Comparison of ENCODE assay signal across 23 cellular contexts in the genomic region with DNA sequence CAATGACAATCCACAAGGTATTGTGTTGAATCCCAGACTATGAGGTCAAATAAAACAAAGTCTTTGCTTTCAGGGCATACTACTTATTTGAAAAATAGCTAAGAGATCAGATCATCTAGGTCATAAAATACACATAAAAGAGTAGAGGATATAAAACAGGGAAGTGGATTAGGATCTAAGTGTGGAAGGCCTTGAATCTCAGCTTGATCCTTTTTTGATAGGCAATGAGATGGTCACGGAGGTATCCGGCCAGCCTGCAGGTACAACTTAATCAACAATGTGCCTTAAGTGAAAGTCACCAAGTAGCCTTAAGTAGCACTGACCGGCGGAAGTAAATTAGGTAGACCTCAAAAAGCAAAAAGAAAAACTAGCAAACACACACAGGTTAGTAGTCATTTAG.
"Had no signal": no experiment of that assay in that cellular context is flagged by ENCODE, and none has a peak within 500 bp of the region (broad histone marks: within the 10 kb centered on the region; RNA-seq: fewer than 3 reads in every experiment).

No MANE protein-coding gene starts in this region.

- H3K4me1 ChIP-seq: adrenal gland, ascending aorta, breast epithelium, heart left ventricle, right lobe of liver, stomach, suprapubic skin, tibial nerve, vagina had no signal

- H3K27ac ChIP-seq: adrenal gland, ascending aorta, breast epithelium, heart left ventricle, right lobe of liver, stomach, suprapubic skin, tibial nerve, vagina had no signal

- H3K4me3 ChIP-seq: adrenal gland, ascending aorta, breast epithelium, heart left ventricle, right lobe of liver, stomach, suprapubic skin, tibial nerve, vagina had no signal

- FAIRE-seq: colon, small intestine had no signal

- DNase-seq: activated B cell treated with CpG ODN at 0.5 μM for 24 hours; activated CD4-positive, alpha-beta T cell treated with anti-CD3 and anti-CD28 coated beads for 4 hours; activated CD4-positive, alpha-beta T cell treated with anti-CD3 and anti-CD28 coated beads, Interleukin-2, amount 50 U/mL, for 48 hours; activated CD8-positive, alpha-beta memory T cell treated with anti-CD3 and anti-CD28 coated beads, Interleukin-2, amount 50 U/mL, for 48 hours; activated naive CD4-positive, alpha-beta T cell; activated T-cell treated with anti-CD3 and anti-CD28 coated beads, Interleukin-2, amount 50 U/mL, for 4 hours; effector memory CD4-positive, alpha-beta T cell; heart left ventricle; left cardiac atrium; occipital lobe; posterior cingulate gyrus; right lobe of liver; small intestine; stimulated activated CD4-positive, alpha-beta T cell treated with anti-CD3 and anti-CD28 coated beads, Interleukin-15, amount 100 ng/mL, for 24 hours; stomach had no signal

- H3K27me3 ChIP-seq: ascending aorta, breast epithelium, heart left ventricle, right lobe of liver, stomach, suprapubic skin, tibial nerve, vagina had no signal

- H3K9me3 ChIP-seq: adrenal gland, ascending aorta, breast epithelium, heart left ventricle, right lobe of liver, stomach, suprapubic skin, tibial nerve, vagina had no signal

- ATAC-seq: activated T-cell treated with anti-CD3 and anti-CD28 coated beads, Interleukin-2, amount 50 U/mL, for 4 hours; right lobe of liver; stimulated activated memory B cell treated with anti-CD40 and anti-IgM and Interleukin-4, amounts not matched to agents 10 μg/mL and 1 μg/mL and 100 μg/mL, for 72 hours had no signal

- H3K36me3 ChIP-seq: adrenal gland, ascending aorta, breast epithelium, heart left ventricle, right lobe of liver, stomach, suprapubic skin, tibial nerve, vagina had no signal
